ENCODE assay signal across 17 cellular contexts in the genomic region with DNA sequence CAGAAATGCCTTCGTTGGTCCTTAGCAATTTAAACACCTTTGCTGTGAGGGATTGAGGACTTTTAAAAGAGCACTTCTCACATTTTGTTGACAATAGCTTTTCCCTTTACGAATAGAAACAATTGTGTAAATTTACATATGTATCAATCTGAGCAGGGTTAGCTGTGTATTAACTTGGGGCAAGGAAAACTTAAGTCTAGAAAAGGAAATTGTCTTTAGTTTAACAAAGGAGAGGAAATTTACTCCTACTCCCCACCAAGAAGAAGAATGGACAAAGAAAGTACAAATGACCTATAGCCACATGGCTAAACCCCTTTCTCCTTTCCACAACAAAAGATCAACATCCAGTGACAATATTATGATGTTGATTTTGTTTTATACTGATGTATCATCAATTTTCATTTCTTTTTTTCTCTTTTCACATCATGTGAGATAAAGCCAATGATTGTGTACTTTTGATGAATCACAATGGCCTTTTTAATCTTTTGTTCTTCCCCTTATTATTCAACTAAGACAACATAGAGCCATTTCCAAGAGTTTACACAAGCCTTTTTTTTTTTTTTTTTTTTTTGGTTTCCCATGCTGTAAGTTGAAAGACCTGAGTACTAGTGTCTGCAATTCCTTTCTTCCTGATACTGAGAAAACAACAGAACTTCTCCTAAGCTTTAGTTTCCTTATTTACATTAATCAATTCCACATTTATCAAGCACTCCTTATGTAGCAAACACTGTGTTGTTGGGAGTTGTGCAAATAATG. TPM values are rescaled to one million over a fixed set of nuclear protein-coding genes. Genes with fewer than 3 reads are reported as not detected.
A peak's percentile ranks its signal among the peaks of the same experiment; 100 is the strongest.
DNase-seq lines count a peak whose midpoint lies in the region; ATAC-seq, FAIRE-seq and TF ChIP-seq lines count a peak whose summit lies in the region.
"Had no signal": no experiment of that assay in that cellular context is flagged by ENCODE, and none has a peak within 500 bp of the region (broad histone marks: within the 10 kb centered on the region; RNA-seq: fewer than 3 reads in every experiment).

No MANE protein-coding gene starts in this region.

- H2AFZ ChIP-seq in GM23338 (no peak overlapping the region), H1 (ENCODE audit: low read length) (no peak overlapping the region)

- H3K36me3 ChIP-seq in GM23338 (ENCODE audit: insufficient read depth) (no peaks in the 10 kb centered on the region), H1 (ENCODE audit: control insufficient read depth in 2 of 4, insufficient read depth in 4 of 4, low read length in 3 of 4) (no peaks in the 10 kb centered on the region)

- peaks cover 24% of the 10 kb centered on the region for H3K27me3 Mint-ChIP-seq in GM23338 (ENCODE audit: insufficient read depth, low read depth, poor library complexity)
- peaks cover 0 to 9% of the 10 kb centered on the region in 2 donors for H3K27me3 Mint-ChIP-seq in natural killer cell (ENCODE audit: low read depth in 2 of 2)

- POLR2A ChIA-PET in H1 (lab: Charles Lee; ENCODE audit: partially characterized antibody), result interaction anchor here (1.0 to 2.3 kb wide), 5 partner anchors 10 to 115 kb away, joined by 3 to 8 read pairs (median 4); no protein-coding TSS in a partner anchor

- H2BK20ac ChIP-seq in H1 (ENCODE audit: low read length), result peak overlapping the region; percentile 64; the same call in 1 of the 2 replicates

- H3K27me3 ChIP-seq in GM23338 (ENCODE audit: insufficient read depth) (peaks cover 30% of the 10 kb centered on the region), H1 (replicated peaks in 1 of 4; ENCODE audit: control insufficient read depth in 3 of 4, extremely low read depth in 1 of 4, insufficient read depth in 3 of 4, low read length in 3 of 4) (peaks cover 0 to 13% (median 7%) of the 10 kb centered on the region in 4 experiments; a peak in 5 of 7 replicates)

- H3K4me2 ChIP-seq in GM23338 (peak overlapping the region; percentile 48), H1 (ENCODE audit: insufficient read depth in 1 of 2, low read depth in 2 of 2, low read length in 2 of 2) (peak overlapping the region; percentile 30 to 47)
- H3K4me2 ChIP-seq: KMS-11 had no signal

- DNase-seq in GM23338 (ENCODE audit: low spot score), result peak; percentile 64
- peak; percentile 53 for DNase-seq in NCI-H146 (lab: John Stamatoyannopoulos, UW)
- DNase-seq in H1 (ENCODE audit: low read depth in 1 of 2, low spot score in 2 of 2), result no peak
- DNase-seq in iPS-NIHi11 (ENCODE audit: low spot score), result peak; percentile 22
- no peak for DNase-seq in natural killer cell
- no peak for DNase-seq in midbrain (lab: John Stamatoyannopoulos, UW)
- DNase-seq: AML-193; NCI-H1436; NCI-H2227 treated with DMSO at 0.1 percent for 48 hours; NCI-H524 treated with DMSO at 0.1 percent for 48 hours; NK-92 treated with Interleukin-12 subunit alpha and Interleukin-12 subunit beta, amount 100 ng/mL, for 24 hours; OCI-M1; RPMI8226 had no signal

- H3K27ac ChIP-seq in GM23338 (ENCODE audit: low read depth) (peak overlapping the region; percentile 7), H1 (ENCODE audit: low read depth, low read length) (no peak overlapping the region; the same call in 1 of the 2 replicates)
- H3K27ac ChIP-seq: KMS-11 had no signal

- no peaks in the 10 kb centered on the region for H4K20me1 ChIP-seq in GM23338 (replicated peaks; ENCODE audit: insufficient read depth)
- no peaks in the 10 kb centered on the region for H4K20me1 ChIP-seq in H1 (replicated peaks in 1 of 2; ENCODE audit: control insufficient read depth in 1 of 2, insufficient read depth in 2 of 2, low read length in 2 of 2)

- TF ChIP-seq CTCF in GM23338 (conservative IDR thresholded peaks at IDR 0.05; ENCODE audit: low read depth in 2 of 2) (no peak), H1 (IDR thresholded peaks at IDR 0.05; ENCODE audit: control extremely low read depth in 1 of 3, insufficient read depth in 1 of 3, low read depth in 1 of 3, low read length in 3 of 3) (no peak), natural killer cell (IDR thresholded peaks at IDR 0.05) (no peak)

- peak overlapping the region; percentile 4; the same call in 1 of the 2 replicates for H3K18ac ChIP-seq in H1 (ENCODE audit: extremely low read depth, low read length)

- peaks cover 8% of the 10 kb centered on the region; the same call in 1 of the 2 replicates for H3F3A ChIP-seq in GM23338 (replicated peaks; ENCODE audit: low read depth)

- FAIRE-seq in H1 (lab: Jason Lieb, UNC), result peak; percentile 77

- H3K23ac ChIP-seq in H1 (ENCODE audit: insufficient read length), result no peak overlapping the region

- H2BK12ac ChIP-seq in H1 (ENCODE audit: low read depth, low read length), result peak overlapping the region; percentile 64

- H4K5ac ChIP-seq in H1 (ENCODE audit: insufficient read length, low read depth, low read length), result no peak overlapping the region

- H2BK120ac ChIP-seq in H1 (replicated peaks; ENCODE audit: low read depth, low read length), result peak overlapping the region; percentile 89

- no peaks in the 10 kb centered on the region for H3K79me2 ChIP-seq in GM23338 (replicated peaks; ENCODE audit: insufficient read depth)
- H3K79me2 ChIP-seq in H1 (ENCODE audit: control insufficient read depth in 1 of 2, insufficient read depth in 2 of 2, low read length in 2 of 2), result no peaks in the 10 kb centered on the region

- no peak overlapping the region for H3K9ac ChIP-seq in H1 (replicated peaks in 1 of 4; ENCODE audit: extremely low read depth in 1 of 4, low read depth in 3 of 4, low read length in 3 of 4)
- H3K9ac ChIP-seq: KMS-11 had no signal

- H3K4me1 ChIP-seq in GM23338 (ENCODE audit: insufficient read depth), result peaks cover 33% of the 10 kb centered on the region
- peaks cover 0 to 14% (median 8%) of the 10 kb centered on the region in 4 experiments; a peak in 6 of 7 replicates for H3K4me1 ChIP-seq in H1 (replicated peaks in 1 of 4; ENCODE audit: control insufficient read depth in 3 of 4, insufficient read depth in 4 of 4, low read length in 3 of 4)

- peak overlapping the region; percentile 65 for H3K56ac ChIP-seq in H1 (replicated peaks; ENCODE audit: insufficient read length, low read depth, low read length)

- H3K27ac Mint-ChIP-seq in GM23338 (peak overlapping the region; percentile 25; the same call in 1 of the 2 replicates), natural killer cell (no peak overlapping the region)
- H3K27ac Mint-ChIP-seq: CD14-positive monocyte had no signal

- H3K4me3 ChIP-seq in GM23338 (peak overlapping the region; percentile 18), H1 (ENCODE audit: extremely low read depth in 1 of 4, insufficient read depth in 2 of 4, low read depth in 3 of 4, low read length in 4 of 4) (peak overlapping the region in 1 of 4 experiments; percentile 31; a peak in 1 of 8 replicates)

- WGBS in H1 (ENCODE audit: extremely low coverage in 1 of 2, insufficient coverage in 1 of 2, insufficient read length in 1 of 2, insufficient replicate concordance in 2 of 2, low coverage in 1 of 2, low lambda C conversion rate in 2 of 2, missing lambda C conversion rate in 1 of 2), 2 experiments, result 0% methylated on average over 2 of the region's 2 CpGs; no CpG with 5 or more reads in 1 of the 2 experiments

- no peak for TF ChIP-seq POLR2A in H1 (IDR thresholded peaks at IDR 0.05; ENCODE audit: control extremely low read depth in 1 of 2, low read depth in 2 of 2, low read length in 2 of 2)

- H3K36me3 Mint-ChIP-seq in GM23338 (ENCODE audit: low read depth) (peaks cover 4% of the 10 kb centered on the region; the same call in 1 of the 3 replicates), natural killer cell (no peaks in the 10 kb centered on the region)
- H3K36me3 Mint-ChIP-seq: CD14-positive monocyte had no signal

- H3K9me2 ChIP-seq in GM23338 (ENCODE audit: insufficient read depth), result no peaks in the 10 kb centered on the region

- no peak overlapping the region for H4K8ac ChIP-seq in H1 (ENCODE audit: extremely low read depth, insufficient read depth, low read length)

- no peaks in the 10 kb centered on the region for H3K9me3 ChIP-seq in H1 (ENCODE audit: insufficient read depth in 2 of 2, low read depth in 1 of 2, low read length in 1 of 2)

- no peak overlapping the region for H3K14ac ChIP-seq in H1 (ENCODE audit: insufficient read length)

- H4K91ac ChIP-seq in H1 (replicated peaks; ENCODE audit: insufficient read length, low read length), result peak overlapping the region; percentile 35

- TF ChIP-seq RAD21 in H1 (IDR thresholded peaks at IDR 0.05 in 1 of 2, conservative IDR thresholded peaks at IDR 0.05 in 1 of 2; ENCODE audit: low read depth in 2 of 2, low read length in 2 of 2), result no peak

- CTCF ChIA-PET in H1 (lab: Charles Lee; ENCODE audit: partially characterized antibody), result interaction anchor here (0.7 to 3.4 kb wide), 7 partner anchors 7 to 113 kb away, joined by 3 to 14 read pairs (median 5); no protein-coding TSS in a partner anchor

- H2AK5ac ChIP-seq in H1 (ENCODE audit: low read depth, low read length), result peak overlapping the region; percentile 94

- intact Hi-C loops in natural killer cell (cut with micrococcal nuclease), result no loop called here

- no peak for TF ChIP-seq EP300 in H1 (IDR thresholded peaks at IDR 0.05; ENCODE audit: borderline replicate concordance in 1 of 2, low read depth in 2 of 2, low read length in 2 of 2)

- ATAC-seq in GM23338 (peak; percentile 86), natural killer cell (no peak), GM21367 (IDR thresholded peaks at IDR 0.05; ENCODE audit: unreplicated experiment) (no peak)

- H3K9me3 Mint-ChIP-seq in GM23338, result peaks cover 4% of the 10 kb centered on the region; the same call in 2 of the 3 replicates
- no peaks in the 10 kb centered on the region for H3K9me3 Mint-ChIP-seq in natural killer cell

- H3K4me3 Mint-ChIP-seq in GM23338, result no peak overlapping the region; the same call in 2 of the 3 replicates
- no peak overlapping the region for H3K4me3 Mint-ChIP-seq in natural killer cell
- H3K4me3 Mint-ChIP-seq: CD14-positive monocyte had no signal

- peaks cover 2% of the 10 kb centered on the region for H3K23me2 ChIP-seq in H1 (ENCODE audit: low read depth, low read length)

- H3K4ac ChIP-seq in H1 (replicated peaks; ENCODE audit: insufficient read length, low read depth, low read length), result peak overlapping the region; percentile 47

- H3K4me1 Mint-ChIP-seq in GM23338 (peaks cover 32% of the 10 kb centered on the region), natural killer cell (no peaks in the 10 kb centered on the region)
- H3K4me1 Mint-ChIP-seq: CD14-positive monocyte had no signal

- H3K79me1 ChIP-seq in H1 (ENCODE audit: low read depth, low read length), result no peaks in the 10 kb centered on the region

- H2BK15ac ChIP-seq in H1 (ENCODE audit: low read length), result no peak overlapping the region

- H2BK5ac ChIP-seq in H1 (ENCODE audit: low read depth, low read length), result peak overlapping the region; percentile 85; the same call in 1 of the 2 replicates

RNA-seq across cellular contexts. Expression of gene FOXB2, which starts 19.0 kb away (rescaled TPM):
- not detected in 2 replicates for total RNA-seq in GM23338 (2014; rRNA removed; shearing (Covaris generic))
- polyA plus RNA-seq in GM23338 (2016; fragmentation: Nextera tagmentation; extraction: Ambion mirVana) (not detected in 2 replicates), H1 (2011; rRNA removed) (0.15 and 0.30 TPM in 2 replicates)
- 0.22 and 0.25 TPM in 2 replicates for total RNA-seq in H1 (2021; fragmentation: NEBNext Ultra II Directional; extraction: Animal tissue kit (Norgen Biotek cat#: 25700))
- polyA plus RNA-seq in H1 (2011; cell fraction: cytosol; rRNA removed), result 0.17 TPM
- polyA plus RNA-seq in H1 (2011; cell fraction: nucleus; rRNA removed), result 0.20 TPM
- 0.32 TPM in 1 of 4 replicates, not detected in the others for polyA plus RNA-seq in H1 (2012, experiment 1 of 2)
- 0.13 TPM for polyA plus RNA-seq in H1 (2012, experiment 2 of 2)
- 0.14 TPM for polyA plus RNA-seq in H1 (2013, experiment 1 of 2)
- 0.13 TPM for polyA plus RNA-seq in H1 (2013, experiment 2 of 2)
- not detected in 2 replicates for polyA minus RNA-seq in H1 (2011; rRNA and poly(A)+ RNA removed)
- polyA minus RNA-seq in H1 (2011; cell fraction: cytosol; rRNA and poly(A)+ RNA removed), result not detected
- polyA minus RNA-seq in H1 (2011; cell fraction: nucleus; rRNA and poly(A)+ RNA removed), result 0.50 TPM
- not detected for total RNA-seq in natural killer cell
- total RNA-seq: M059J had no signal
- polyA plus RNA-seq: CD14-positive monocyte had no signal

Comparison
In these comparisons a context has a peak if more than half of its experiments do, and no peak if none do; other contexts are left out.
1. DNase-seq: peak in GM23338 (single experiment), NCI-H146 (single experiment) and iPS-NIHi11 (single experiment); none in H1 (0 of 2), natural killer cell (single experiment) and midbrain (single experiment).